15 cellular contexts compared by ENCODE assay signal in the genomic region with DNA sequence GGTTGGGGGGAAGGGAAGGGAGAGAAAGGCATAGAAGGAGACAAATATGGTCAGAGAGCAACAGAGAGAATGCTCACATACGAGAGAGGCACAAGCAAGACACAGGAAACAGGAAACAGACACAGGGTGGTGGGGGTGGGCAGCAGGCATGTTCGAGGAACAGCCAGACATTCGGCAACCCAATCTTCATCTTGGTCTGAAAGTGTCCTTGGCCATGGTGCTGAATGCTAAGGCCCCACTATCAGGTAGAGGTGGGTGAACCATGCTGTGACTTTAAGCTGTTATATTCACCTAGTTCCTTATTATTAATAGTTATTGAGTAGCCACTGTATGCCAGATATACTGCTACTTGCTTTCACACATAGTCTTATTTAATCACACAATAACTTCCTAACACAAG.
A peak's percentile ranks its signal among the peaks of the same experiment; 100 is the strongest.
DNase-seq lines count a peak whose midpoint lies in the region; ATAC-seq and TF ChIP-seq lines count a peak whose summit lies in the region.
"Had no signal": no experiment of that assay in that cellular context is flagged by ENCODE, and none has a peak within 500 bp of the region (broad histone marks: within the 10 kb centered on the region; RNA-seq: fewer than 3 reads in every experiment).

No MANE protein-coding gene starts in this region.

- H3K9me3 ChIP-seq in spleen (no peaks in the 10 kb centered on the region), gastrocnemius medialis (no peaks in the 10 kb centered on the region)

- in situ Hi-C loops in KBM-7 (cut with MboI; ENCODE audit: low pct_unique_long_range_greater_than_20kb, low sequenced_read_pairs): no loop called here
- in situ Hi-C loops in T47D (cut with HindIII; ENCODE audit: low pct_unique_long_range_greater_than_20kb, low sequenced_read_pairs): no loop called here
- in situ Hi-C loops in gastrocnemius medialis (cut with MboI; ENCODE audit: low sequenced_read_pairs in 4 of 4): no loop called here

- no peak overlapping the region for H3K27ac Mint-ChIP-seq in activated naive CD8-positive, alpha-beta T cell treated with anti-CD3 and anti-CD28 coated beads, Interleukin-2, amount 10 ng/mL, durations not matched to agents 7 days and 5 days
- H3K27ac Mint-ChIP-seq in activated naive CD8-positive, alpha-beta T cell treated with anti-CD3 and anti-CD28 coated beads, Interleukin-2, amount 50 U/mL, for 24 hours: no peak overlapping the region

- H3K9me3 Mint-ChIP-seq in activated naive CD8-positive, alpha-beta T cell treated with anti-CD3 and anti-CD28 coated beads, Interleukin-2, amount 10 ng/mL, durations not matched to agents 7 days and 5 days: no peaks in the 10 kb centered on the region
- H3K9me3 Mint-ChIP-seq in activated naive CD8-positive, alpha-beta T cell treated with anti-CD3 and anti-CD28 coated beads, Interleukin-2, amount 50 U/mL, for 24 hours: no peaks in the 10 kb centered on the region

- no peaks in the 10 kb centered on the region for H3K36me3 ChIP-seq in spleen
- no peaks in the 10 kb centered on the region for H3K36me3 ChIP-seq in gastrocnemius medialis

- peaks cover 4% of the 10 kb centered on the region for H3K4me1 Mint-ChIP-seq in activated naive CD8-positive, alpha-beta T cell treated with anti-CD3 and anti-CD28 coated beads, Interleukin-2, amount 10 ng/mL, durations not matched to agents 7 days and 5 days
- H3K4me1 Mint-ChIP-seq in activated naive CD8-positive, alpha-beta T cell treated with anti-CD3 and anti-CD28 coated beads, Interleukin-2, amount 50 U/mL, for 24 hours: peaks cover 5% of the 10 kb centered on the region

- POLR2A ChIA-PET in activated naive CD8-positive, alpha-beta T cell treated with anti-CD3 and anti-CD28 coated beads, Interleukin-2, amount 10 ng/mL, durations not matched to agents 7 days and 5 days (lab: Charles Lee): no interaction called here

- ATAC-seq in activated naive CD8-positive, alpha-beta T cell treated with anti-CD3 and anti-CD28 coated beads, Interleukin-2, amount 10 ng/mL, durations not matched to agents 7 days and 5 days (ENCODE audit: low read depth): peak; percentile 45
- ATAC-seq in activated naive CD8-positive, alpha-beta T cell treated with anti-CD3 and anti-CD28 coated beads, Interleukin-2, amount 50 U/mL, for 24 hours: no peak
- no peak for ATAC-seq in gastrocnemius medialis

- intact Hi-C loops in spleen (cut with DNase I; ENCODE audit: low total_unique reads) (no loop called here), gastrocnemius medialis (cut with DNase I; ENCODE audit: low total_unique reads) (no loop called here)

- H3K4me1 ChIP-seq in spleen: peaks cover 0 to 3% (median 0%) of the 10 kb centered on the region in 6 donors
- H3K4me1 ChIP-seq in gastrocnemius medialis: no peaks in the 10 kb centered on the region

- H3K4me3 ChIP-seq in spleen: no peak overlapping the region
- no peak overlapping the region for H3K4me3 ChIP-seq in gastrocnemius medialis
- H3K4me3 ChIP-seq: smooth muscle cell had no signal

- no peak for DNase-seq in activated naive CD8-positive, alpha-beta T cell treated with anti-CD3 and anti-CD28 coated beads, Interleukin-2, amount 10 ng/mL, durations not matched to agents 7 days and 5 days
- no peak for DNase-seq in activated naive CD8-positive, alpha-beta T cell treated with anti-CD3 and anti-CD28 coated beads, Interleukin-2, amount 50 U/mL, for 24 hours
- DNase-seq in KBM-7 (peak; percentile 11), T47D (ENCODE audit: low read depth in 1 of 2, low spot score in 1 of 2) (peak; percentile 23 to 24), spleen (peak; percentile 9), kidney tubule cell (ENCODE audit: low spot score) (no peak), gastrocnemius medialis (no peak)
- DNase-seq in stimulated activated CD4-positive, alpha-beta T cell treated with anti-CD3 and anti-CD28 coated beads, Interleukin-4, amount 100 ng/mL, for 24 hours: no peak
- DNase-seq: activated gamma-delta T cell; DMS53; effector CD4-positive, alpha-beta T cell; HCEC 1CT; NCI-H2081; T-helper 9 cell had no signal

- 3 to 8% (median 6%) methylated on average over 3 of the region's 3 CpGs for WGBS in spleen, 5 donors

- no peaks in the 10 kb centered on the region for H3K36me3 Mint-ChIP-seq in activated naive CD8-positive, alpha-beta T cell treated with anti-CD3 and anti-CD28 coated beads, Interleukin-2, amount 10 ng/mL, durations not matched to agents 7 days and 5 days
- H3K36me3 Mint-ChIP-seq in activated naive CD8-positive, alpha-beta T cell treated with anti-CD3 and anti-CD28 coated beads, Interleukin-2, amount 50 U/mL, for 24 hours (ENCODE audit: low read depth): no peaks in the 10 kb centered on the region

- no peak overlapping the region for H3K4me3 Mint-ChIP-seq in activated naive CD8-positive, alpha-beta T cell treated with anti-CD3 and anti-CD28 coated beads, Interleukin-2, amount 10 ng/mL, durations not matched to agents 7 days and 5 days
- H3K4me3 Mint-ChIP-seq in activated naive CD8-positive, alpha-beta T cell treated with anti-CD3 and anti-CD28 coated beads, Interleukin-2, amount 50 U/mL, for 24 hours: no peak overlapping the region

- no peak overlapping the region for H3K27ac ChIP-seq in spleen
- H3K27ac ChIP-seq in gastrocnemius medialis: no peak overlapping the region

- H3K27me3 ChIP-seq in spleen (replicated peaks in 1 of 7): peaks cover 0 to 17% (median 0%) of the 10 kb centered on the region in 7 donors
- H3K27me3 ChIP-seq in gastrocnemius medialis: no peaks in the 10 kb centered on the region

- TF ChIP-seq POLR2A in spleen (IDR thresholded peaks at IDR 0.05) (no peak), gastrocnemius medialis (IDR thresholded peaks at IDR 0.05) (no peak)

- no peak for TF ChIP-seq CTCF in spleen (IDR thresholded peaks at IDR 0.05 in 8 of 11, conservative IDR thresholded peaks at IDR 0.05 in 3 of 11)
- no peak for TF ChIP-seq CTCF in gastrocnemius medialis (IDR thresholded peaks at IDR 0.05 in 4 of 5, conservative IDR thresholded peaks at IDR 0.05 in 1 of 5)

- peaks cover 7% of the 10 kb centered on the region for H3K27me3 Mint-ChIP-seq in activated naive CD8-positive, alpha-beta T cell treated with anti-CD3 and anti-CD28 coated beads, Interleukin-2, amount 10 ng/mL, durations not matched to agents 7 days and 5 days
- H3K27me3 Mint-ChIP-seq in activated naive CD8-positive, alpha-beta T cell treated with anti-CD3 and anti-CD28 coated beads, Interleukin-2, amount 50 U/mL, for 24 hours: peaks cover 14% of the 10 kb centered on the region

Comparison
In these comparisons a context has a peak if more than half of its experiments do, and no peak if none do; other contexts are left out.
1. DNase-seq: peak in KBM-7 (single experiment), T47D (2 of 2) and spleen (single experiment); none in activated naive CD8-positive, alpha-beta T cell treated with anti-CD3 and anti-CD28 coated beads, Interleukin-2, amount 10 ng/mL, durations not matched to agents 7 days and 5 days (single experiment), activated naive CD8-positive, alpha-beta T cell treated with anti-CD3 and anti-CD28 coated beads, Interleukin-2, amount 50 U/mL, for 24 hours (single experiment), kidney tubule cell (single experiment), gastrocnemius medialis (0 of 2) and stimulated activated CD4-positive, alpha-beta T cell treated with anti-CD3 and anti-CD28 coated beads, Interleukin-4, amount 100 ng/mL, for 24 hours (single experiment).